ENCODE assay signal across 1 cellular context in the genomic region with DNA sequence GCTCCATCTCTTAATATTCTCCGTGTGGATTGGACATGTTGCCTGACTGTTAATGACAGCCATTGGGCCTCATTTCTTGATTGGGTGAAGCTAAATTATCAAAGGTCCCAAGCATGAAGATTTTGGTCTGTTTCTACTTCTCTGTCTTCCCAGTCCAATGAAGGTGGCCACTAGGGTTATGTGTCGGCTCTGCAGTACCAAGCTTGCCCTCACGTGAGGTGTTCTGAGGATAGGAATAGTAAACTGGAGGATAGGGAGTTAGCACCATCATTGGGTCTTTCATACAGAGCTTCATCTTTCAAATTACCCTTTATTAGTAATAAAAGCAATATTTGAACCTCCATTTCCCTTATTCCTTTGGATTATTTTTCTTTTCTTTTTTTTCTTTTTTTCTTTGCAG.
TF ChIP-seq lines count a peak whose summit lies in the region.

No MANE protein-coding gene starts in this region.

TF ChIP-seq in IMR-90, 13 proteins besides CTCF, POLR2A, EP300 and RAD21 (continued from another document):
- no peak for TF ChIP-seq MAFK (IDR thresholded peaks at IDR 0.05; ENCODE audit: low read depth, low read length)
- TF ChIP-seq SMC3 (IDR thresholded peaks at IDR 0.05; ENCODE audit: low read depth, low read length) = no peak
- TF ChIP-seq CEBPB (IDR thresholded peaks at IDR 0.05; ENCODE audit: low read depth, low read length) = no peak
- TF ChIP-seq, protein P1, sequence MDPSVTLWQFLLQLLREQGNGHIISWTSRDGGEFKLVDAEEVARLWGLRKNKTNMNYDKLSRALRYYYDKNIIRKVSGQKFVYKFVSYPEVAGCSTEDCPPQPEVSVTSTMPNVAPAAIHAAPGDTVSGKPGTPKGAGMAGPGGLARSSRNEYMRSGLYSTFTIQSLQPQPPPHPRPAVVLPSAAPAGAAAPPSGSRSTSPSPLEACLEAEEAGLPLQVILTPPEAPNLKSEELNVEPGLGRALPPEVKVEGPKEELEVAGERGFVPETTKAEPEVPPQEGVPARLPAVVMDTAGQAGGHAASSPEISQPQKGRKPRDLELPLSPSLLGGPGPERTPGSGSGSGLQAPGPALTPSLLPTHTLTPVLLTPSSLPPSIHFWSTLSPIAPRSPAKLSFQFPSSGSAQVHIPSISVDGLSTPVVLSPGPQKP (IDR thresholded peaks at IDR 0.05; ENCODE audit: borderline replicate concordance, low read depth, low read length) = no peak
- TF ChIP-seq MXI1 (IDR thresholded peaks at IDR 0.05; ENCODE audit: borderline replicate concordance, low read depth, low read length) = no peak
- TF ChIP-seq BHLHE40 (IDR thresholded peaks at IDR 0.05; ENCODE audit: low read depth, low read length) = no peak
